ENCODE assay signal across 8 cellular contexts in the genomic region with DNA sequence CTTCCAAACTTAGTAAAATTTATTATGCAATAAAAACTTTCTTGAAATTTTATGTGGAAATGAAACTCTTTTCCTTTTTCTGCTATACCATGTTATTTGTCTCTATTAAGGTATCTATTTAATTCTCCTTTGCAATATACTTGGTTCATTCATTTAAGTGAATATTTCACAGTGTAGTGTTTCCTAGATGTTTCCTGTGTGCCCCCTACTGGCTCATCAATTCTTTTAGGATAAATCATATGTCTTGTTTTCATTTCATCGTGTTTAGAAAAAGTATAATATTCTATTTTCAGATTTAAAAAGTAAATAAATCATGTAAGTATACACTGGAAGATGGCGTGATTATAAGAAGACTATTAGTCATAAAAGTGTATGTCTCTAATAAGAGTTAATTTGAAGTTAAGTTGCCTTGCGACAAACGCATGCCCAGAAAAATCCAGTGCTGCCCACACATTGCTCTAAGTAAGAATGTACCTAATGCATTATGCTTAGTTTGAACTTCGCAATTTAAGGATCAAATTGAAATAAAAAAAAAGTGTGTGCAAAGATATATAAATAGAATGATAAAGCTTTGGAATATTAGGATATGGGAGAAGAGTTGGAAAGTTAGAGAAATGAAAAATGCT.
DNase-seq lines count a peak whose midpoint lies in the region; ATAC-seq and TF ChIP-seq lines count a peak whose summit lies in the region.

No MANE protein-coding gene starts in this region.

- DNase-seq in GM13976 (ENCODE audit: low spot score): peak; percentile 16
- peak; percentile 20 to 46 for DNase-seq in NCI-H526 (lab: John Stamatoyannopoulos, UW)
- peak; percentile 1 for DNase-seq in fibroblast of pulmonary artery (ENCODE audit: low read depth)
- DNase-seq in COLO668 (lab: John Stamatoyannopoulos, UW; ENCODE audit: unreplicated experiment): no peak
- DNase-seq in effector CD4-positive, alpha-beta T cell: no peak
- DNase-seq in NCI-H128 (lab: John Stamatoyannopoulos, UW; ENCODE audit: unreplicated experiment): no peak

- H3K4me3 ChIP-seq in fibroblast of pulmonary artery (replicated peaks; ENCODE audit: low read depth, low read length): no peak overlapping the region

- peak; percentile 35 for TF ChIP-seq CTCF in GM13976 (IDR thresholded peaks at IDR 0.05; ENCODE audit: borderline replicate concordance, control extremely low read depth, extremely low read depth, insufficient read depth, missing control alignments)
- peak; percentile 8 for TF ChIP-seq CTCF in fibroblast of pulmonary artery (IDR thresholded peaks at IDR 0.05; ENCODE audit: low read length, missing control alignments)

- peak; percentile 47 for ATAC-seq in HG02870 (IDR thresholded peaks at IDR 0.05; ENCODE audit: unreplicated experiment)
- ATAC-seq in HG02973 (IDR thresholded peaks at IDR 0.05; ENCODE audit: unreplicated experiment): no peak

- in situ Hi-C loops in GM13976 (cut with MboI; ENCODE audit: low sequenced_read_pairs, unreplicated experiment): no loop called here

Comparison
In these comparisons a context has a peak if more than half of its experiments do, and no peak if none do; other contexts are left out.
1. DNase-seq: peak in GM13976 (single experiment), NCI-H526 (2 of 2) and fibroblast of pulmonary artery (single experiment); none in COLO668 (single experiment), effector CD4-positive, alpha-beta T cell (single experiment) and NCI-H128 (single experiment).